14 cellular contexts compared by ENCODE assay signal in the genomic region with DNA sequence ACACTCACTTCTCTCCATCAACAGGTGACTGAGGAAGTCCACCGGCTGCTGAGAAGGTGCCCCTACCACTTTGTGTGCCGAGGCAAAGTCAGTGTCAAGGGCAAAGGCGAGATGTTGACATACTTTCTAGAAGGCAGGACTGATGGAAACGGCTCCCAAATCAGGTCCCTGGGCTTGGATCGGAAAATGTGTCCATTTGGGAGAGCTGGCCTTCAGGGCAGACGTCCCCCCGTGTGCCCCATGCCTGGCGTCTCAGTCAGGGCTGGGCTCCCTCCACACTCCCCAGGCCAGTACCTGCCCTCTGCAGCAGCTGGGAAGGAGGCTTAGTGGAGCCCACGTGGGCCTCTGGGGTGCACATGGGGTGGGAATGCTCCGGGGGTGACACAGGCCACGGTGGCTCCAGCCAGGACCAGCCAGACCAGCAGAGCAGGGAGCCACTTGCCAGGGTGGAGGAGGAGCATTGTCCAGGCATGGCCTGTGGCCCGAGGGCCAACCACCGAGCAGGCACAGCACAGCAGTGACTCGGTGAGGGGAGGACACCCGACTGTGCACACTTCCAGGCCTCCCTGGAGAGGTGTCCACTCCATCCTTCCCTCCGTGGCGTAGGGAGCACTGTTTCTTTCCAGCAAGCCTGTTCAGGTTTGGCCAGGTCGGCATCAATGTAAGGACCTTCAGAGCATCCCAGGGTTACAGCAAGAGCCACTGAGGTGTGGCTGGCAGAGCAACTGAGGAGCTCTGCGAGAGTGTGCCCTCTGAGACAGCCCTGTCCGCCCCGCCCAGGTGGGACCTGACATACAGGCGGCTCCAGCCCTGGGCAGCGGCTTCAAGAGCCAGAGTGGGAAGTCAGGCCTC.
DNase-seq lines count a peak whose midpoint lies in the region; ATAC-seq and TF ChIP-seq lines count a peak whose summit lies in the region.
"Had no signal": no experiment of that assay in that cellular context is flagged by ENCODE, and none has a peak within 500 bp of the region (broad histone marks: within the 10 kb centered on the region; RNA-seq: fewer than 3 reads in every experiment).

No MANE protein-coding gene starts in this region.

- no peak for TF ChIP-seq POLR2A in heart left ventricle (IDR thresholded peaks at IDR 0.05)

- no peak overlapping the region for H3K27ac Mint-ChIP-seq in chondrocyte (ENCODE audit: unreplicated experiment)

- H3K9me3 ChIP-seq in heart left ventricle = no peaks in the 10 kb centered on the region
- H3K9me3 ChIP-seq: HAP-1, SJSA1 had no signal

- TF ChIP-seq CTCF in heart left ventricle (IDR thresholded peaks at IDR 0.05) (no peak), chondrocyte (IDR thresholded peaks at IDR 0.05) (no peak)

- H3K9me3 Mint-ChIP-seq in chondrocyte (ENCODE audit: low read depth) = no peaks in the 10 kb centered on the region

- no peak overlapping the region for H3K27ac ChIP-seq in heart left ventricle
- H3K27ac ChIP-seq: SJSA1 had no signal

- no peaks in the 10 kb centered on the region for H3K27me3 ChIP-seq in heart left ventricle
- H3K27me3 ChIP-seq: SJSA1 had no signal

- no peak overlapping the region for H3K4me3 ChIP-seq in heart left ventricle
- H3K4me3 ChIP-seq: HAP-1, SJSA1 had no signal

- peaks cover 0 to 3% (median 0%) of the 10 kb centered on the region in 9 donors for H3K36me3 ChIP-seq in heart left ventricle
- H3K36me3 ChIP-seq: HAP-1, SJSA1 had no signal

- no peak overlapping the region for H3K4me3 Mint-ChIP-seq in chondrocyte (ENCODE audit: unreplicated experiment)
- H3K4me3 Mint-ChIP-seq: CD14-positive monocyte had no signal

- DNase-seq in heart left ventricle (peak in 3 of 5 donors; percentile 5 to 48 (median 16)), left cardiac atrium (no peak), chondrocyte (ENCODE audit: low spot score) (peak; percentile 87), posterior vena cava (ENCODE audit: low spot score) (peak; percentile 74), NK-92 (lab: John Stamatoyannopoulos, UW; ENCODE audit: unreplicated experiment) (no peak)
- DNase-seq: NCI-H1417, NCI-H1930, NCI-H69, PC-3 had no signal

- H3K36me3 Mint-ChIP-seq in chondrocyte (ENCODE audit: low read depth) = no peaks in the 10 kb centered on the region
- H3K36me3 Mint-ChIP-seq: CD14-positive monocyte had no signal

- no peaks in the 10 kb centered on the region for H3K4me1 Mint-ChIP-seq in chondrocyte (ENCODE audit: low read depth)
- H3K4me1 Mint-ChIP-seq: CD14-positive monocyte had no signal

- peaks cover 0 to 16% (median 7%) of the 10 kb centered on the region in 12 donors for H3K4me1 ChIP-seq in heart left ventricle
- H3K4me1 ChIP-seq: HAP-1, SJSA1 had no signal

- ATAC-seq in heart left ventricle = no peak
- no peak for ATAC-seq in left cardiac atrium
- ATAC-seq in GM18870 (IDR thresholded peaks at IDR 0.05; ENCODE audit: unreplicated experiment) = no peak
- no peak for ATAC-seq in HG02840 (IDR thresholded peaks at IDR 0.05; ENCODE audit: low FRiP score, unreplicated experiment)
- ATAC-seq: PC-3 had no signal

- 91 to 97% (median 93%) methylated on average over 12 to 23 of the region's 23 CpGs for WGBS in heart left ventricle, 4 donors

- H3K27me3 Mint-ChIP-seq in chondrocyte (ENCODE audit: low read depth) = no peaks in the 10 kb centered on the region

- intact Hi-C loops in heart left ventricle (cut with DNase I) (no loop called here), left cardiac atrium (cut with DNase I) (no loop called here), posterior vena cava (cut with DNase I) (no loop called here)

Comparison
In these comparisons a context has a peak if more than half of its experiments do, and no peak if none do; other contexts are left out.
1. DNase-seq: peak in heart left ventricle (3 of 5), chondrocyte (single experiment) and posterior vena cava (single experiment); none in left cardiac atrium (single experiment) and NK-92 (single experiment).